ENCODE assay signal across 8 cellular contexts in genomic region chr15:25710184-25710583, GRCh38.
A peak's percentile ranks its signal among the peaks of the same experiment; 100 is the strongest.
DNase-seq lines count a peak whose midpoint lies in the region; ATAC-seq and TF ChIP-seq lines count a peak whose summit lies in the region.

No MANE protein-coding gene starts in this region.

- no peaks in the 10 kb centered on the region for H3K36me3 ChIP-seq in MG63

- intact Hi-C loops in Right ventricle myocardium superior (cut with DNase I) = no loop called here

- ATAC-seq in Right ventricle myocardium superior (ENCODE audit: poor library complexity) = peak; percentile 87
- ATAC-seq in HG03108 (IDR thresholded peaks at IDR 0.05; ENCODE audit: unreplicated experiment) = no peak

- no peaks in the 10 kb centered on the region for H3K9me3 ChIP-seq in MG63

- TF ChIP-seq CTCF in GM12864 (IDR thresholded peaks at IDR 0.05; ENCODE audit: low read depth, low read length, missing control alignments) = peak; percentile 84

- DNase-seq in GM12864 (ENCODE audit: low read depth) (no peak), MG63 (peak; percentile 24), Right ventricle myocardium superior (peak; percentile 73), caudate nucleus (lab: John Stamatoyannopoulos, UW) (no peak), NCI-H1092 treated with DMSO at 0.1 percent for 48 hours (lab: John Stamatoyannopoulos, UW) (no peak)
- DNase-seq in activated T-cell treated with anti-CD3 and anti-CD28 coated beads, Interleukin-2, amount 50 U/mL, for 1 hour = peak; percentile 53
- DNase-seq in stimulated activated CD4-positive, alpha-beta T cell treated with anti-CD3 and anti-CD28 coated beads, Interleukin-12 subunit alpha, Interleukin-12 subunit beta, amount 100 ng/mL, for 48 hours (ENCODE audit: low read depth in 2 of 3, low spot score in 1 of 3) = peak; percentile 8 to 46 (median 45)

- H3K27ac ChIP-seq in caudate nucleus (ENCODE audit: low read depth, low read length) = no peak overlapping the region

- H3K4me3 ChIP-seq in GM12864 (ENCODE audit: low read depth, low read length) (no peak overlapping the region), MG63 (no peak overlapping the region)

- no peaks in the 10 kb centered on the region for H3K27me3 ChIP-seq in MG63

Comparison
In these comparisons a context has a peak if more than half of its experiments do, and no peak if none do; other contexts are left out.
1. DNase-seq: peak in MG63 (single experiment), activated T-cell treated with anti-CD3 and anti-CD28 coated beads, Interleukin-2, amount 50 U/mL, for 1 hour (single experiment), Right ventricle myocardium superior (single experiment) and stimulated activated CD4-positive, alpha-beta T cell treated with anti-CD3 and anti-CD28 coated beads, Interleukin-12 subunit alpha, Interleukin-12 subunit beta, amount 100 ng/mL, for 48 hours (3 of 3); none in GM12864 (single experiment), caudate nucleus (0 of 61) and NCI-H1092 treated with DMSO at 0.1 percent for 48 hours (single experiment).